18 cellular contexts compared by ENCODE assay signal in the genomic region with DNA sequence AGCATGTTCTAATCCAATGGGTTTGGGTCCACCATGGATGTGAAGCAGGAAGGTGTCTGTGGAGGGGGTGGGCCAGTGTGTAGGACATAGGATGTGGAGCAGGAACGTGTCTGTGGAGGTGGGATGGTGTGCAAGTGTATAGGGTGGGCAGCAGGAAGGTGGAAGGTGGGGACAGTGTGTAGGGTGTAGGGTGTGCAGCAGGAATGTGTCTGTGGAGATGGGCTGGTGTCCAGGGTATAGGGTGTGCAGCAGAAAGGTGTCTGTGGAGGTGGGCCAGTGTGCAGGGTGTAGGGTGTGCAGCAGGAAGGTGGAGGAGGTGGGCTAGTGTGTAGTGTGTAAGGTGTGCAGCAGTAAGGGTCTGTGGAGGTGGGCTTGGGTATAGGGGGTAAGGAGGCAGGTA.
"Had no signal": no experiment of that assay in that cellular context is flagged by ENCODE, and none has a peak within 500 bp of the region (broad histone marks: within the 10 kb centered on the region; RNA-seq: fewer than 3 reads in every experiment).

No MANE protein-coding gene starts in this region.

- H3K27me3 ChIP-seq: SJSA1 had no signal

- H3K4me3 ChIP-seq: SJSA1, SK-N-MC had no signal

- H3K36me3 ChIP-seq: SJSA1 had no signal

- H3K27ac ChIP-seq: SJSA1, SK-N-MC had no signal

- H3K4me1 ChIP-seq: SJSA1 had no signal

- H3K9me3 ChIP-seq: SJSA1 had no signal

- DNase-seq: KBM-7, MV-4-11, NCI-H1048, NCI-H1105, NCI-H1417, NCI-H1436 treated with DMSO at 0.1 percent for 48 hours, NCI-H1694, NCI-H187 treated with DMSO at 0.1 percent for 48 hours, NCI-H2029 treated with DMSO at 0.1 percent for 48 hours, NCI-H2227 treated with DMSO at 0.1 percent for 48 hours, NCI-H524, NCI-H526 treated with DMSO at 0.1 percent for 48 hours, NCI-H774, Right ventricle myocardium superior, RPMI8226, SIG-M5 had no signal
